Comparison of ENCODE assay signal across 1 cellular context in genomic region chr2:26785431-26786206, GRCh38.
TF ChIP-seq lines count a peak whose summit lies in the region.

TSS of gene CENPA (plus strand) at chr2:26786056. CDS start at chr2:26786197, 141 bp downstream.

TF ChIP-seq in K562, 482 proteins besides CTCF, POLR2A, EP300 and RAD21 (continued from another document and continues in another):
- TF ChIP-seq, protein P1, sequence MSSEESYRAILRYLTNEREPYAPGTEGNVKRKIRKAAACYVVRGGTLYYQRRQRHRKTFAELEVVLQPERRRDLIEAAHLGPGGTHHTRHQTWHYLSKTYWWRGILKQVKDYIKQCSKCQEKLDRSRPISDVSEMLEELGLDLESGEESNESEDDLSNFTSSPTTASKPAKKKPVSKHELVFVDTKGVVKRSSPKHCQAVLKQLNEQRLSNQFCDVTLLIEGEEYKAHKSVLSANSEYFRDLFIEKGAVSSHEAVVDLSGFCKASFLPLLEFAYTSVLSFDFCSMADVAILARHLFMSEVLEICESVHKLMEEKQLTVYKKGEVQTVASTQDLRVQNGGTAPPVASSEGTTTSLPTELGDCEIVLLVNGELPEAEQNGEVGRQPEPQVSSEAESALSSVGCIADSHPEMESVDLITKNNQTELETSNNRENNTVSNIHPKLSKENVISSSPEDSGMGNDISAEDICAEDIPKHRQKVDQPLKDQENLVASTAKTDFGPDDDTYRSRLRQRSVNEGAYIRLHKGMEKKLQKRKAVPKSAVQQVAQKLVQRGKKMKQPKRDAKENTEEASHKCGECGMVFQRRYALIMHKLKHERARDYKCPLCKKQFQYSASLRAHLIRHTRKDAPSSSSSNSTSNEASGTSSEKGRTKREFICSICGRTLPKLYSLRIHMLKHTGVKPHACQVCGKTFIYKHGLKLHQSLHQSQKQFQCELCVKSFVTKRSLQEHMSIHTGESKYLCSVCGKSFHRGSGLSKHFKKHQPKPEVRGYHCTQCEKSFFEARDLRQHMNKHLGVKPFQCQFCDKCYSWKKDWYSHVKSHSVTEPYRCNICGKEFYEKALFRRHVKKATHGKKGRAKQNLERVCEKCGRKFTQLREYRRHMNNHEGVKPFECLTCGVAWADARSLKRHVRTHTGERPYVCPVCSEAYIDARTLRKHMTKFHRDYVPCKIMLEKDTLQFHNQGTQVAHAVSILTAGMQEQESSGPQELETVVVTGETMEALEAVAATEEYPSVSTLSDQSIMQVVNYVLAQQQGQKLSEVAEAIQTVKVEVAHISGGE (CRISPR knock-in tag; IDR thresholded peaks at IDR 0.05) = peak in 1 of 3 experiments; percentile 4; a peak in 1 of 6 replicates
- no peak for TF ChIP-seq ZNF232 (CRISPR knock-in tag; IDR thresholded peaks at IDR 0.05)
- TF ChIP-seq SIN3A (IDR thresholded peaks at IDR 0.05; ENCODE audit: borderline replicate concordance in 2 of 2, control insufficient read depth in 1 of 2, low read depth in 2 of 2, low read length in 2 of 2) = peak in 1 of 2 experiments; percentile 88; a peak in 2 of 4 replicates
- peak; percentile 39 for TF ChIP-seq MEIS2 (IDR thresholded peaks at IDR 0.05; ENCODE audit: partially characterized antibody)
- no peak for TF ChIP-seq RFX7 (CRISPR knock-in tag; IDR thresholded peaks at IDR 0.05)
- TF ChIP-seq MEF2A (IDR thresholded peaks at IDR 0.05; ENCODE audit: control insufficient read depth, low read depth, low read length) = no peak
- peak; percentile 48; the same call in 1 of the 2 replicates for TF ChIP-seq NR2C1 (IDR thresholded peaks at IDR 0.05)
- TF ChIP-seq NR2C1 (tag; IDR thresholded peaks at IDR 0.05) = peak; percentile 67
- TF ChIP-seq, protein P2, sequence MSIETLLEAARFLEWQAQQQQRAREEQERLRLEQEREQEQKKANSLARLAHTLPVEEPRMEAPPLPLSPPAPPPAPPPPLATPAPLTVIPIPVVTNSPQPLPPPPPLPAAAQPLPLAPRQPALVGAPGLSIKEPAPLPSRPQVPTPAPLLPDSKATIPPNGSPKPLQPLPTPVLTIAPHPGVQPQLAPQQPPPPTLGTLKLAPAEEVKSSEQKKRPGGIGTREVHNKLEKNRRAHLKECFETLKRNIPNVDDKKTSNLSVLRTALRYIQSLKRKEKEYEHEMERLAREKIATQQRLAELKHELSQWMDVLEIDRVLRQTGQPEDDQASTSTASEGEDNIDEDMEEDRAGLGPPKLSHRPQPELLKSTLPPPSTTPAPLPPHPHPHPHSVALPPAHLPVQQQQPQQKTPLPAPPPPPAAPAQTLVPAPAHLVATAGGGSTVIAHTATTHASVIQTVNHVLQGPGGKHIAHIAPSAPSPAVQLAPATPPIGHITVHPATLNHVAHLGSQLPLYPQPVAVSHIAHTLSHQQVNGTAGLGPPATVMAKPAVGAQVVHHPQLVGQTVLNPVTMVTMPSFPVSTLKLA (conservative IDR thresholded peaks at IDR 0.05) = peak; percentile 56 to 76; a peak in 3 of 4 replicates
- TF ChIP-seq, protein P3, sequence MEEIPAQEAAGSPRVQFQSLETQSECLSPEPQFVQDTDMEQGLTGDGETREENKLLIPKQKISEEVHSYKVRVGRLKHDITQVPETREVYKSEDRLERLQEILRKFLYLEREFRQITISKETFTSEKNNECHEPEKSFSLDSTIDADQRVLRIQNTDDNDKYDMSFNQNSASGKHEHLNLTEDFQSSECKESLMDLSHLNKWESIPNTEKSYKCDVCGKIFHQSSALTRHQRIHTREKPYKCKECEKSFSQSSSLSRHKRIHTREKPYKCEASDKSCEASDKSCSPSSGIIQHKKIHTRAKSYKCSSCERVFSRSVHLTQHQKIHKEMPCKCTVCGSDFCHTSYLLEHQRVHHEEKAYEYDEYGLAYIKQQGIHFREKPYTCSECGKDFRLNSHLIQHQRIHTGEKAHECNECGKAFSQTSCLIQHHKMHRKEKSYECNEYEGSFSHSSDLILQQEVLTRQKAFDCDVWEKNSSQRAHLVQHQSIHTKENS (CRISPR knock-in tag; IDR thresholded peaks at IDR 0.05) = no peak
- 0 out of 2 replicates have a peak, but pooled peaks have one; percentile 9 for TF ChIP-seq MECOM (CRISPR knock-in tag; IDR thresholded peaks at IDR 0.05)
- TF ChIP-seq ID3 (CRISPR knock-in tag; IDR thresholded peaks at IDR 0.05) = no peak
- TF ChIP-seq ID3 (tag; IDR thresholded peaks at IDR 0.05) = no peak
- TF ChIP-seq ZNF407 (IDR thresholded peaks at IDR 0.05; ENCODE audit: low read depth) = no peak
- TF ChIP-seq NR1H2 (CRISPR knock-in tag; IDR thresholded peaks at IDR 0.05) = no peak
- no peak for TF ChIP-seq TSHZ1 (CRISPR knock-in tag; IDR thresholded peaks at IDR 0.05)
- TF ChIP-seq CBFA2T3 (IDR thresholded peaks at IDR 0.05) = no peak
- TF ChIP-seq HMG20B (CRISPR knock-in tag; IDR thresholded peaks at IDR 0.05) = no peak
- 0 out of 2 replicates have a peak, but pooled peaks have one; percentile 54 for TF ChIP-seq ZFPM2 (CRISPR knock-in tag; IDR thresholded peaks at IDR 0.05)
- TF ChIP-seq HNRNPL (IDR thresholded peaks at IDR 0.05; ENCODE audit: low read depth, low read length) = no peak
- TF ChIP-seq ZBTB40 (IDR thresholded peaks at IDR 0.05) = 0 out of 2 replicates have a peak, but pooled peaks have one; percentile 29
- no peak for TF ChIP-seq ZBTB40 (CRISPR knock-in tag; IDR thresholded peaks at IDR 0.05)
- TF ChIP-seq BRCA1 (IDR thresholded peaks at IDR 0.05) = no peak
- no peak for TF ChIP-seq BRCA1 (CRISPR knock-in tag; IDR thresholded peaks at IDR 0.05)
